In genomic region chr11:8019671-8020597, GRCh38 we compare ENCODE assay signal across 9 cellular contexts. TPM values are rescaled to one million over a fixed set of nuclear protein-coding genes. Genes with fewer than 3 reads are reported as not detected.
DNase-seq lines count a peak whose midpoint lies in the region; ATAC-seq and TF ChIP-seq lines count a peak whose summit lies in the region.
"Had no signal": no experiment of that assay in that cellular context is flagged by ENCODE, and none has a peak within 500 bp of the region (broad histone marks: within the 10 kb centered on the region; RNA-seq: fewer than 3 reads in every experiment).

No MANE protein-coding gene starts in this region.

- H3K4me1 ChIP-seq in Panc1 (ENCODE audit: control insufficient read depth, insufficient read depth, low read length) (no peaks in the 10 kb centered on the region; the same call in 1 of the 2 replicates), iPS-15b (ENCODE audit: control insufficient read depth, insufficient read depth, low read length) (peaks cover 13% of the 10 kb centered on the region), skeletal muscle satellite cell (ENCODE audit: control insufficient read depth, insufficient read depth, low read length) (peaks cover 26% of the 10 kb centered on the region)

- H3K27me3 ChIP-seq in Panc1 (ENCODE audit: control insufficient read depth, insufficient read depth, low read length) (peaks cover 42% of the 10 kb centered on the region), iPS-15b (ENCODE audit: control insufficient read depth, insufficient read depth, low read length) (peaks cover 66% of the 10 kb centered on the region), skeletal muscle satellite cell (ENCODE audit: control insufficient read depth, insufficient read depth, low read length) (no peaks in the 10 kb centered on the region)

- TF ChIP-seq CTCF in Panc1 (IDR thresholded peaks at IDR 0.05) = peak; percentile 29; the same call in 1 of the 2 replicates

- H3K9me3 ChIP-seq in Panc1 (ENCODE audit: control insufficient read depth, insufficient read depth, low read depth, low read length) (no peaks in the 10 kb centered on the region), iPS-15b (ENCODE audit: control insufficient read depth, insufficient read depth, low read length) (no peaks in the 10 kb centered on the region), skeletal muscle satellite cell (replicated peaks; ENCODE audit: low read length) (no peaks in the 10 kb centered on the region)

- H3K9ac ChIP-seq in iPS-15b (ENCODE audit: low read depth, low read length) = no peak overlapping the region
- peak overlapping the region; percentile 84 for H3K9ac ChIP-seq in skeletal muscle satellite cell (ENCODE audit: low read depth, low read length)

- peak; percentile 53 for DNase-seq in EL
- DNase-seq in Panc1 (ENCODE audit: low read depth, low spot score) = no peak
- peak; percentile 62 for DNase-seq in astrocyte of the hippocampus (ENCODE audit: low read depth, low spot score)
- DNase-seq in NCI-H2029 treated with DMSO at 0.1 percent for 48 hours (lab: John Stamatoyannopoulos, UW) = no peak
- DNase-seq in kidney glomerular epithelial cell (lab: John Stamatoyannopoulos, UW) = no peak

- POLR2A ChIA-PET in Panc1 (lab: Charles Lee) = no interaction called here

- in situ Hi-C loops in Panc1 (cut with HindIII; ENCODE audit: low pct_unique_long_range_greater_than_20kb, low sequenced_read_pairs) = no loop called here

- H3K36me3 ChIP-seq in Panc1 (ENCODE audit: control insufficient read depth, insufficient read depth, low read length) = no peaks in the 10 kb centered on the region
- H3K36me3 ChIP-seq in iPS-15b (ENCODE audit: control insufficient read depth, insufficient read depth, low read length) = no peaks in the 10 kb centered on the region
- no peaks in the 10 kb centered on the region for H3K36me3 ChIP-seq in skeletal muscle satellite cell (ENCODE audit: insufficient read depth, low read length)

- ATAC-seq in Panc1 (peak; percentile 68), HG02678 (IDR thresholded peaks at IDR 0.05; ENCODE audit: unreplicated experiment) (no peak)

- intact Hi-C loops in Panc1 (cut with micrococcal nuclease; ENCODE audit: unreplicated experiment) = no loop called here

- CTCF ChIA-PET in Panc1 (lab: Charles Lee) = interaction anchor here (0.8 to 1.6 kb wide), 3 partner anchors 13 to 79 kb away, joined by 3 to 6 read pairs (median 5); no protein-coding TSS in a partner anchor

- no TSS peak for BruUV-seq in Panc1 (replicated peaks; lab: Mats Ljungman, UMichigan)

- H3K27ac ChIP-seq in Panc1 (ENCODE audit: low read length) = no peak overlapping the region
- H3K27ac ChIP-seq: HL-60 had no signal

- H3K4me3 ChIP-seq in Panc1 (ENCODE audit: low read depth in 2 of 2, low read length in 2 of 2) (peak overlapping the region; percentile 43 to 61), iPS-15b (ENCODE audit: low read depth, low read length) (peak overlapping the region; percentile 82), skeletal muscle satellite cell (ENCODE audit: low read length) (peak overlapping the region; percentile 89)

- peak overlapping the region; percentile 100 for H3K4me2 ChIP-seq in skeletal muscle satellite cell (ENCODE audit: low read length)

RNA-seq across cellular contexts. Expression of gene EIF3F, which starts 32.8 kb away (rescaled TPM):
- 387 TPM for total RNA-seq in Panc1 (2021; ENCODE audit: unreplicated experiment)
- 395 TPM for polyA plus RNA-seq in Panc1 (2012; ENCODE audit: insufficient read length)
- total RNA-seq in skeletal muscle satellite cell (2012; rRNA removed) = 321 and 322 TPM in 2 replicates

RNA-seq across cellular contexts. Expression of gene NLRP10, which starts 54.7 kb away (rescaled TPM):
- total RNA-seq in Panc1 (2021; ENCODE audit: unreplicated experiment) = not detected
- polyA plus RNA-seq in Panc1 (2012; ENCODE audit: insufficient read length) = not detected
- 1.3 and 1.7 TPM in 2 replicates for total RNA-seq in skeletal muscle satellite cell (2012; rRNA removed)

Comparison
In these comparisons a context has a peak if more than half of its experiments do, and no peak if none do; other contexts are left out.
1. DNase-seq: peak in EL (single experiment) and astrocyte of the hippocampus (single experiment); none in Panc1 (single experiment), NCI-H2029 treated with DMSO at 0.1 percent for 48 hours (single experiment) and kidney glomerular epithelial cell (single experiment).
2. Peak in every context shown above with its lines, with median percentiles within 50 percentile points of each other: H3K4me3 ChIP-seq.